19 cellular contexts compared by ENCODE assay signal in the genomic region with DNA sequence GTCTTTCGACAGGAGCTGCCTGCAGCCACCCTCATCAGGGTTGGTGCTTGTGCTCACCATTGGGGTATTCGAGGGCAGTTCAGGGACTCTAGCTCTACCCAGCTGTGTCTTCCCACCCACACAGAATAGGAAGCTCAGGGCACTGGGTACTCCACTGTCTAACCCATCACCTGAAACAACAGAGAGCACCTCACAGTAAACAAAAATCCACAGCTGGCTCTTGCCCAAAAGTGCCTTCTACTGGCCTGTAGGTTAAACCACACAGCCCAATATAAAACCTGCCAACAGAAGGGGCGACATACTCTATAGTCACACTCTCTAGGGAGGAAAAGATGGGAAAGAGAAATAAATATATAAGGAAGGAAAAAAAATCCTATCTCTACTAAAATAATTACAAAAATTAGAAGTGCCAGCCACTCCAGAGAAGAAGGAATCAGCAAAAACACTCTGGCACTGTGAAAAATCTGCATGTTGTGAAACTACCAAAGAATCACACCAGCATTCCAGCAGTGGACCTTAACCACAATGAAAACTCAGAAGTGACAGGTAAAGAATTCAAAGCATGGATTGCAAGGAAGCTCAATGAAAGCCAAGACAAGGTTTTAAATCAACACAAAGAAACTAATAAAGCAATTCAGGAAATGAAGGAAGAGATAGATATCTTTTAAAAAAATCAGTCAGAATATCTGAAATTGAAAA.
"Had no signal": no experiment of that assay in that cellular context is flagged by ENCODE, and none has a peak within 500 bp of the region (broad histone marks: within the 10 kb centered on the region; RNA-seq: fewer than 3 reads in every experiment).

No MANE protein-coding gene starts in this region.

- H3K4me1 ChIP-seq: esophagus squamous epithelium, left lung, psoas muscle, upper lobe of right lung had no signal

- H3K36me3 ChIP-seq: esophagus squamous epithelium, left lung, ovary, thoracic aorta, upper lobe of right lung had no signal

- H3K9me3 ChIP-seq: esophagus squamous epithelium, left lung, ovary, psoas muscle, thoracic aorta, upper lobe of right lung had no signal

- H3K27me3 ChIP-seq: esophagus squamous epithelium, left lung, ovary, upper lobe of right lung had no signal

- ATAC-seq: activated naive CD8-positive, alpha-beta T cell treated with anti-CD3 and anti-CD28 coated beads, Interleukin-2, amount 50 U/mL, for 24 hours; left lung; psoas muscle; sciatic nerve; stimulated activated effector memory CD8-positive, alpha-beta T cell treated with anti-CD3 and anti-CD28 coated beads, Interleukin-12 subunit alpha, Interleukin-12 subunit beta, amount 100 ng/mL, for 72 hours; upper lobe of right lung had no signal

- DNase-seq: activated B cell treated with CpG ODN at 0.5 μM for 24 hours; activated CD4-positive, alpha-beta memory T cell treated with anti-CD3 and anti-CD28 coated beads for 36 hours; activated CD4-positive, alpha-beta T cell treated with anti-CD3 and anti-CD28 coated beads for 4 hours; activated naive CD4-positive, alpha-beta T cell treated with anti-CD3 and anti-CD28 coated beads, Interleukin-2, amount 10 ng/mL, durations not matched to agents 7 days and 5 days; activated naive CD8-positive, alpha-beta T cell treated with anti-CD3 and anti-CD28 coated beads, Interleukin-2, amount 50 U/mL, for 24 hours; activated T-cell treated with anti-CD3 and anti-CD28 coated beads, Interleukin-2, amount 50 U/mL, for 1 hour; dermis blood vessel endothelial cell; effector memory CD4-positive, alpha-beta T cell; esophagus squamous epithelium; left lung; ovary; psoas muscle; stimulated activated CD4-positive, alpha-beta T cell treated with anti-CD3 and anti-CD28 coated beads, Interleukin-4, amount 100 ng/mL, for 24 hours; upper lobe of right lung had no signal

- H3K4me3 ChIP-seq: esophagus squamous epithelium, left lung, ovary, psoas muscle, thoracic aorta, upper lobe of right lung had no signal

- FAIRE-seq: endothelial cell of umbilical vein, islet of Langerhans had no signal

- H3K27ac ChIP-seq: esophagus squamous epithelium, left lung, ovary, psoas muscle, thoracic aorta, upper lobe of right lung had no signal
